ENCODE assay signal across 27 cellular contexts in genomic region chr6:111185954-111186353, GRCh38.
"Had no signal": no experiment of that assay in that cellular context is flagged by ENCODE, and none has a peak within 500 bp of the region (broad histone marks: within the 10 kb centered on the region; RNA-seq: fewer than 3 reads in every experiment).

No MANE protein-coding gene starts in this region.

- H3K27me3 ChIP-seq: esophagus squamous epithelium, left lung, neural progenitor cell, sigmoid colon, uterus had no signal

- H3K4me1 Mint-ChIP-seq: activated B cell treated with CpG ODN at 0.5 μM for 24 hours; activated naive CD4-positive, alpha-beta T cell treated with anti-CD3 and anti-CD28 coated beads, Interleukin-2, amount 50 U/mL, for 24 hours; central memory CD8-positive, alpha-beta T cell; natural killer cell; neural progenitor cell; stimulated activated effector memory CD8-positive, alpha-beta T cell treated with anti-CD3 and anti-CD28 coated beads, Interleukin-12 subunit alpha, Interleukin-12 subunit beta, amount 100 ng/mL, for 72 hours had no signal

- H3K27ac ChIP-seq: esophagus squamous epithelium, left lung, lower lobe of right lung, neural progenitor cell, parathyroid adenoma, psoas muscle, sigmoid colon, uterus had no signal

- H3K36me3 ChIP-seq: esophagus squamous epithelium, left lung, lower lobe of right lung, neural progenitor cell, sigmoid colon, uterus had no signal

- H3K9ac ChIP-seq: neural progenitor cell, parathyroid adenoma had no signal

- H3K36me3 Mint-ChIP-seq: natural killer cell; stimulated activated effector memory CD8-positive, alpha-beta T cell treated with anti-CD3 and anti-CD28 coated beads, Interleukin-12 subunit alpha, Interleukin-12 subunit beta, amount 100 ng/mL, for 72 hours had no signal

- H3K9me3 ChIP-seq: esophagus squamous epithelium, lower lobe of right lung, psoas muscle, sigmoid colon, uterus had no signal

- ATAC-seq: activated CD8-positive, alpha-beta memory T cell treated with anti-CD3 and anti-CD28 coated beads, Interleukin-2, amount 10 ng/mL, durations not matched to agents 7 days and 5 days; activated CD8-positive, alpha-beta T cell treated with anti-CD3 and anti-CD28 coated beads, Interleukin-2, amount 10 ng/mL, durations not matched to agents 7 days and 5 days; activated naive CD8-positive, alpha-beta T cell treated with anti-CD3 and anti-CD28 coated beads, Interleukin-2, amount 50 U/mL, for 24 hours; left lung; lower lobe of right lung; natural killer cell; psoas muscle; stimulated activated effector memory CD8-positive, alpha-beta T cell treated with anti-CD3 and anti-CD28 coated beads, Interleukin-12 subunit alpha, Interleukin-12 subunit beta, amount 100 ng/mL, for 72 hours had no signal

- H3K4me3 ChIP-seq: esophagus squamous epithelium, left lung, lower lobe of right lung, neural progenitor cell, psoas muscle, sigmoid colon, uterus had no signal

- H3K9me3 Mint-ChIP-seq: activated B cell treated with CpG ODN at 0.5 μM for 24 hours; activated naive CD4-positive, alpha-beta T cell treated with anti-CD3 and anti-CD28 coated beads, Interleukin-2, amount 50 U/mL, for 24 hours; activated naive CD8-positive, alpha-beta T cell treated with anti-CD3 and anti-CD28 coated beads, Interleukin-2, amount 50 U/mL, for 24 hours; central memory CD8-positive, alpha-beta T cell; dendritic cell treated with granulocyte-macrophage colony-stimulating factor and Interleukin-4, amounts not matched to agents 40 ng/mL and 50 ng/mL, for 4 days; type B pancreatic cell had no signal

- H3K27me3 Mint-ChIP-seq: activated B cell treated with CpG ODN at 0.5 μM for 24 hours; activated CD8-positive, alpha-beta memory T cell treated with anti-CD3 and anti-CD28 coated beads, Interleukin-2, amount 10 ng/mL, durations not matched to agents 7 days and 5 days; activated naive CD4-positive, alpha-beta T cell treated with anti-CD3 and anti-CD28 coated beads, Interleukin-2, amount 50 U/mL, for 24 hours; activated naive CD8-positive, alpha-beta T cell treated with anti-CD3 and anti-CD28 coated beads, Interleukin-2, amount 50 U/mL, for 24 hours; central memory CD8-positive, alpha-beta T cell; dendritic cell treated with granulocyte-macrophage colony-stimulating factor and Interleukin-4, amounts not matched to agents 40 ng/mL and 50 ng/mL, for 4 days; stimulated activated naive CD8-positive, alpha-beta T cell treated with anti-CD3 and anti-CD28 coated beads, Interleukin-15, Interleukin-2, amounts not matched to agents 100 ng/mL and 50 ng/mL, for 24 hours; type B pancreatic cell had no signal

- H3K27ac Mint-ChIP-seq: activated B cell treated with CpG ODN at 0.5 μM for 24 hours; activated CD8-positive, alpha-beta memory T cell treated with anti-CD3 and anti-CD28 coated beads, Interleukin-2, amount 10 ng/mL, durations not matched to agents 7 days and 5 days; activated CD8-positive, alpha-beta T cell treated with anti-CD3 and anti-CD28 coated beads, Interleukin-2, amount 10 ng/mL, durations not matched to agents 7 days and 5 days; activated naive CD4-positive, alpha-beta T cell treated with anti-CD3 and anti-CD28 coated beads, Interleukin-2, amount 50 U/mL, for 24 hours; activated naive CD8-positive, alpha-beta T cell treated with anti-CD3 and anti-CD28 coated beads, Interleukin-2, amount 50 U/mL, for 24 hours; activated T-helper 2 cell treated with anti-CD3 and anti-CD28 coated beads, Interferon-gamma antibody, Interleukin-2, Interleukin-4, amounts not matched to agents 10 μg/mL and 5 μg/mL and 100 μg/mL, durations not matched to agents 14 hours and 24 hours and 36 hours; dendritic cell treated with granulocyte-macrophage colony-stimulating factor and Interleukin-4, amounts not matched to agents 40 ng/mL and 50 ng/mL, for 4 days; natural killer cell; neural progenitor cell; stimulated activated effector memory CD8-positive, alpha-beta T cell treated with anti-CD3 and anti-CD28 coated beads, Interleukin-12 subunit alpha, Interleukin-12 subunit beta, amount 100 ng/mL, for 72 hours; stimulated activated naive CD8-positive, alpha-beta T cell treated with anti-CD3 and anti-CD28 coated beads, Interleukin-15, Interleukin-2, amounts not matched to agents 100 ng/mL and 50 ng/mL, for 24 hours; type B pancreatic cell had no signal

- H3K4me1 ChIP-seq: esophagus squamous epithelium, left lung, lower lobe of right lung, neural progenitor cell, parathyroid adenoma, psoas muscle, sigmoid colon, uterus had no signal

- DNase-seq: activated B cell treated with CpG ODN at 0.5 μM for 24 hours; activated CD8-positive, alpha-beta memory T cell treated with anti-CD3 and anti-CD28 coated beads, Interleukin-2, amount 10 ng/mL, durations not matched to agents 7 days and 5 days; activated CD8-positive, alpha-beta T cell treated with anti-CD3 and anti-CD28 coated beads, Interleukin-2, amount 10 ng/mL, durations not matched to agents 7 days and 5 days; activated naive CD8-positive, alpha-beta T cell treated with anti-CD3 and anti-CD28 coated beads, Interleukin-2, amount 50 U/mL, for 24 hours; activated T-cell treated with anti-CD3 and anti-CD28 coated beads, Interleukin-2, amount 50 U/mL, for 48 hours; amygdala; esophagus squamous epithelium; foreskin melanocyte; left lung; lower lobe of right lung; mesenchymal stem cell; natural killer cell; occipital lobe; psoas muscle; sigmoid colon; small intestine; stimulated activated CD4-positive, alpha-beta T cell treated with anti-CD3 and anti-CD28 coated beads, Interleukin-4, amount 100 ng/mL, for 24 hours; uterus had no signal

- H3K4me3 Mint-ChIP-seq: activated B cell treated with CpG ODN at 0.5 μM for 24 hours; activated CD8-positive, alpha-beta memory T cell treated with anti-CD3 and anti-CD28 coated beads, Interleukin-2, amount 10 ng/mL, durations not matched to agents 7 days and 5 days; activated CD8-positive, alpha-beta T cell treated with anti-CD3 and anti-CD28 coated beads, Interleukin-2, amount 10 ng/mL, durations not matched to agents 7 days and 5 days; activated naive CD4-positive, alpha-beta T cell treated with anti-CD3 and anti-CD28 coated beads, Interleukin-2, amount 50 U/mL, for 24 hours; activated naive CD8-positive, alpha-beta T cell treated with anti-CD3 and anti-CD28 coated beads, Interleukin-2, amount 50 U/mL, for 24 hours; central memory CD8-positive, alpha-beta T cell; dendritic cell treated with granulocyte-macrophage colony-stimulating factor and Interleukin-4, amounts not matched to agents 40 ng/mL and 50 ng/mL, for 4 days; natural killer cell; neural progenitor cell; stimulated activated effector memory CD8-positive, alpha-beta T cell treated with anti-CD3 and anti-CD28 coated beads, Interleukin-12 subunit alpha, Interleukin-12 subunit beta, amount 100 ng/mL, for 72 hours; stimulated activated naive CD8-positive, alpha-beta T cell treated with anti-CD3 and anti-CD28 coated beads, Interleukin-15, Interleukin-2, amounts not matched to agents 100 ng/mL and 50 ng/mL, for 24 hours; type B pancreatic cell had no signal
